15 cellular contexts compared by ENCODE assay signal in the genomic region with DNA sequence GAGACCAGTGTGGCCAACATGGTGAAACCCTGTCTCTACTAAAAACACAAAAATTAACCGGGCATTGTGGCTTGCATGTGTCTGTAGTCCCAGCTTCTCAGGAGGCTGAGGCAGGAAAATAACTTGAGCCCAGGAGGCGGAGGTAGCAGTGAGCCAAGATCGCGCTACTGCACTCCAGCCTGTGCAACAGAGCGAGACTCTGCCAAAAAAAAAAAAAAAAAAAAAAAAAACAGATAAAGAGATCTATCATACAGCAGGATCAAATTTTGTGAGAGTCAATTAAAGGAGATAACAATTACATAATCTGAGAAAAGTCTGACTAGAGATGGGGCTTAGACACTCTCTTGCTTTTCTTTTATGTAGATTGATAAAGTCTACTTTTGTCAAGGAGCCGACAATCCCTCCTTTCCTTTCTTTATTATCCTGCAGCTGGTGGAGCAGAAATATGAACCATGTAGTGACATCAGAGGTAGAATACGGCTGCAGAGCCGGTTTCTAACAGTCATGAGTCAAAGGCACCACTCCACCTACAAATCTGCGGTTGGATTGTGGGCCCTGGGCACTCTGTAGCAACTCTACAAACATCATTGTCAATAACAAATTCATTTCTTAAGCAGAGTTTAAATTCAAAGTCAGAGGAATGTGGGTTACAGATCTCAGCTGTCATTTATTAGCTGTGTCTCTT. TPM values are rescaled to one million over a fixed set of nuclear protein-coding genes. Genes with fewer than 3 reads are reported as not detected.
DNase-seq lines count a peak whose midpoint lies in the region; TF ChIP-seq lines count a peak whose summit lies in the region.
"Had no signal": no experiment of that assay in that cellular context is flagged by ENCODE, and none has a peak within 500 bp of the region (broad histone marks: within the 10 kb centered on the region; RNA-seq: fewer than 3 reads in every experiment).

No MANE protein-coding gene starts in this region.

- TF ChIP-seq CTCF in prostate gland (IDR thresholded peaks at IDR 0.05) (no peak), WERI-Rb-1 (IDR thresholded peaks at IDR 0.05; ENCODE audit: low read depth, low read length) (no peak), progenitor cell of endocrine pancreas (IDR thresholded peaks at IDR 0.05; ENCODE audit: unreplicated experiment) (no peak)

- H3K4me3 Mint-ChIP-seq in activated T-helper 1 cell treated with anti-CD3 and anti-CD28 coated beads, Interleukin-12 subunit alpha, Interleukin-12 subunit beta, Interleukin-2, Interleukin-4 antibody, amounts not matched to agents 30 ng/mL and 10 ng/mL and 1 ng/mL, durations not matched to agents 14 hours and 24 hours and 36 hours, result no peak overlapping the region
- H3K4me3 Mint-ChIP-seq in progenitor cell of endocrine pancreas (ENCODE audit: low read depth), result no peak overlapping the region
- H3K4me3 Mint-ChIP-seq: activated T-cell treated with anti-CD3 and anti-CD28 coated beads, Interleukin-2, amount 50 U/mL, for 72 hours; naive B cell; T-helper 2 cell treated with Interferon-gamma antibody and Interleukin-4, amounts not matched to agents 5 μg/mL and 100 μg/mL, for 36 hours had no signal

- intact Hi-C loops in prostate gland (cut with DNase I), result no loop called here
- intact Hi-C loops in activated T-helper 1 cell treated with anti-CD3 and anti-CD28 coated beads, Interleukin-12 subunit alpha, Interleukin-12 subunit beta, Interleukin-2, Interleukin-4 antibody, amounts not matched to agents 30 ng/mL and 10 ng/mL and 1 ng/mL, durations not matched to agents 14 hours and 24 hours and 36 hours (cut with micrococcal nuclease), result no loop called here

- H3K9me3 Mint-ChIP-seq in activated T-helper 1 cell treated with anti-CD3 and anti-CD28 coated beads, Interleukin-12 subunit alpha, Interleukin-12 subunit beta, Interleukin-2, Interleukin-4 antibody, amounts not matched to agents 30 ng/mL and 10 ng/mL and 1 ng/mL, durations not matched to agents 14 hours and 24 hours and 36 hours, result no peaks in the 10 kb centered on the region
- H3K9me3 Mint-ChIP-seq in progenitor cell of endocrine pancreas (ENCODE audit: low read depth), result no peaks in the 10 kb centered on the region
- H3K9me3 Mint-ChIP-seq: activated T-cell treated with anti-CD3 and anti-CD28 coated beads, Interleukin-2, amount 50 U/mL, for 72 hours; naive B cell; T-helper 2 cell treated with Interferon-gamma antibody and Interleukin-4, amounts not matched to agents 5 μg/mL and 100 μg/mL, for 36 hours had no signal

- H3K9me3 ChIP-seq in prostate gland, result no peaks in the 10 kb centered on the region
- no peaks in the 10 kb centered on the region for H3K9me3 ChIP-seq in WERI-Rb-1 (ENCODE audit: severe bottlenecking)
- H3K9me3 ChIP-seq: vagina had no signal

- DNase-seq in EH (ENCODE audit: low read depth) (peak; percentile 27), NCI-H2107 (lab: John Stamatoyannopoulos, UW) (peak; percentile 68), T47D (ENCODE audit: low read depth in 1 of 2, low spot score in 1 of 2) (peak; percentile 19 to 92), prostate gland (ENCODE audit: low spot score) (peak; percentile 76), WERI-Rb-1 (no peak), progenitor cell of endocrine pancreas (ENCODE audit: low spot score, unreplicated experiment) (no peak), nucleus accumbens (lab: John Stamatoyannopoulos, UW) (no peak)
- no peak for DNase-seq in activated T-helper 1 cell treated with anti-CD3 and anti-CD28 coated beads, Interleukin-12 subunit alpha, Interleukin-12 subunit beta, Interleukin-2, Interleukin-4 antibody, amounts not matched to agents 30 ng/mL and 10 ng/mL and 1 ng/mL, durations not matched to agents 14 hours and 24 hours and 36 hours (ENCODE audit: low spot score)
- DNase-seq: activated T-cell treated with anti-CD3 and anti-CD28 coated beads, Interleukin-2, amount 50 U/mL, for 72 hours; naive B cell; NCI-H2081 had no signal

- no peak for TF ChIP-seq POLR2A in prostate gland (IDR thresholded peaks at IDR 0.05)

- H3K27ac Mint-ChIP-seq in activated T-helper 1 cell treated with anti-CD3 and anti-CD28 coated beads, Interleukin-12 subunit alpha, Interleukin-12 subunit beta, Interleukin-2, Interleukin-4 antibody, amounts not matched to agents 30 ng/mL and 10 ng/mL and 1 ng/mL, durations not matched to agents 14 hours and 24 hours and 36 hours, result no peak overlapping the region
- no peak overlapping the region for H3K27ac Mint-ChIP-seq in progenitor cell of endocrine pancreas
- H3K27ac Mint-ChIP-seq: activated T-cell treated with anti-CD3 and anti-CD28 coated beads, Interleukin-2, amount 50 U/mL, for 72 hours; naive B cell; T-helper 2 cell treated with Interferon-gamma antibody and Interleukin-4, amounts not matched to agents 5 μg/mL and 100 μg/mL, for 36 hours had no signal

- H3K4me1 Mint-ChIP-seq in activated T-helper 1 cell treated with anti-CD3 and anti-CD28 coated beads, Interleukin-12 subunit alpha, Interleukin-12 subunit beta, Interleukin-2, Interleukin-4 antibody, amounts not matched to agents 30 ng/mL and 10 ng/mL and 1 ng/mL, durations not matched to agents 14 hours and 24 hours and 36 hours (ENCODE audit: low read depth), result no peaks in the 10 kb centered on the region
- no peaks in the 10 kb centered on the region for H3K4me1 Mint-ChIP-seq in progenitor cell of endocrine pancreas (ENCODE audit: low read depth)
- H3K4me1 Mint-ChIP-seq: naive B cell had no signal

- H3K4me3 ChIP-seq in prostate gland (no peak overlapping the region), WERI-Rb-1 (ENCODE audit: low read depth, low read length) (no peak overlapping the region)
- H3K4me3 ChIP-seq: coronary artery, vagina had no signal

- in situ Hi-C loops in T47D (cut with HindIII; ENCODE audit: low pct_unique_long_range_greater_than_20kb, low sequenced_read_pairs), result no loop called here

- WGBS in prostate gland, result 33% methylated on average over 9 of the region's 9 CpGs

- H3K27me3 ChIP-seq in prostate gland (replicated peaks; ENCODE audit: insufficient read depth) (no peaks in the 10 kb centered on the region), WERI-Rb-1 (ENCODE audit: insufficient read depth, low read depth, severe bottlenecking) (no peaks in the 10 kb centered on the region)
- H3K27me3 ChIP-seq: vagina had no signal

- no peaks in the 10 kb centered on the region for H3K36me3 Mint-ChIP-seq in activated T-helper 1 cell treated with anti-CD3 and anti-CD28 coated beads, Interleukin-12 subunit alpha, Interleukin-12 subunit beta, Interleukin-2, Interleukin-4 antibody, amounts not matched to agents 30 ng/mL and 10 ng/mL and 1 ng/mL, durations not matched to agents 14 hours and 24 hours and 36 hours (ENCODE audit: low read depth)
- no peaks in the 10 kb centered on the region for H3K36me3 Mint-ChIP-seq in progenitor cell of endocrine pancreas (ENCODE audit: insufficient read depth)
- H3K36me3 Mint-ChIP-seq: naive B cell had no signal

- peak overlapping the region; percentile 58 to 59 for H3K27ac ChIP-seq in prostate gland
- no peak overlapping the region for H3K27ac ChIP-seq in WERI-Rb-1
- H3K27ac ChIP-seq: coronary artery, HL-60, vagina had no signal

- H3K27me3 Mint-ChIP-seq in activated T-helper 1 cell treated with anti-CD3 and anti-CD28 coated beads, Interleukin-12 subunit alpha, Interleukin-12 subunit beta, Interleukin-2, Interleukin-4 antibody, amounts not matched to agents 30 ng/mL and 10 ng/mL and 1 ng/mL, durations not matched to agents 14 hours and 24 hours and 36 hours (ENCODE audit: insufficient read depth), result peaks cover 24% of the 10 kb centered on the region
- no peaks in the 10 kb centered on the region for H3K27me3 Mint-ChIP-seq in progenitor cell of endocrine pancreas

- H3K36me3 ChIP-seq in prostate gland, result no peaks in the 10 kb centered on the region
- H3K36me3 ChIP-seq in WERI-Rb-1, result no peaks in the 10 kb centered on the region
- H3K36me3 ChIP-seq: vagina had no signal

- H3K4me1 ChIP-seq in prostate gland (replicated peaks), result no peaks in the 10 kb centered on the region
- H3K4me1 ChIP-seq: vagina had no signal

RNA-seq across cellular contexts. Expression of gene C2CD4A, which starts 9.0 kb away (rescaled TPM):
- total RNA-seq in prostate gland (under 1 TPM; 0.28 to 0.36 TPM), progenitor cell of endocrine pancreas (0.17 and 0.20 TPM in 2 replicates)
- 0.13 and 0.17 TPM in 2 replicates for total RNA-seq in activated T-helper 1 cell treated with anti-CD3 and anti-CD28 coated beads, Interleukin-12 subunit alpha, Interleukin-12 subunit beta, Interleukin-2, Interleukin-4 antibody, amounts not matched to agents 30 ng/mL and 10 ng/mL and 1 ng/mL, durations not matched to agents 14 hours and 24 hours and 36 hours
- total RNA-seq: vagina had no signal

RNA-seq across cellular contexts. Expression of gene VPS13C, which starts 15.5 kb away (rescaled TPM):
- 10 to 100 TPM; 53.5 to 60.2 TPM for total RNA-seq in prostate gland
- 50.4 and 52.7 TPM in 2 replicates for total RNA-seq in activated T-helper 1 cell treated with anti-CD3 and anti-CD28 coated beads, Interleukin-12 subunit alpha, Interleukin-12 subunit beta, Interleukin-2, Interleukin-4 antibody, amounts not matched to agents 30 ng/mL and 10 ng/mL and 1 ng/mL, durations not matched to agents 14 hours and 24 hours and 36 hours
- 47.7 and 57.1 TPM in 2 replicates for total RNA-seq in progenitor cell of endocrine pancreas

Comparison
In these comparisons a context has a peak if more than half of its experiments do, and no peak if none do; other contexts are left out.
1. DNase-seq: peak in EH (single experiment), NCI-H2107 (single experiment), T47D (2 of 2) and prostate gland (single experiment); none in activated T-helper 1 cell treated with anti-CD3 and anti-CD28 coated beads, Interleukin-12 subunit alpha, Interleukin-12 subunit beta, Interleukin-2, Interleukin-4 antibody, amounts not matched to agents 30 ng/mL and 10 ng/mL and 1 ng/mL, durations not matched to agents 14 hours and 24 hours and 36 hours (single experiment), WERI-Rb-1 (single experiment), progenitor cell of endocrine pancreas (single experiment) and nucleus accumbens (0 of 56).